8 cellular contexts compared by ENCODE assay signal in the genomic region with DNA sequence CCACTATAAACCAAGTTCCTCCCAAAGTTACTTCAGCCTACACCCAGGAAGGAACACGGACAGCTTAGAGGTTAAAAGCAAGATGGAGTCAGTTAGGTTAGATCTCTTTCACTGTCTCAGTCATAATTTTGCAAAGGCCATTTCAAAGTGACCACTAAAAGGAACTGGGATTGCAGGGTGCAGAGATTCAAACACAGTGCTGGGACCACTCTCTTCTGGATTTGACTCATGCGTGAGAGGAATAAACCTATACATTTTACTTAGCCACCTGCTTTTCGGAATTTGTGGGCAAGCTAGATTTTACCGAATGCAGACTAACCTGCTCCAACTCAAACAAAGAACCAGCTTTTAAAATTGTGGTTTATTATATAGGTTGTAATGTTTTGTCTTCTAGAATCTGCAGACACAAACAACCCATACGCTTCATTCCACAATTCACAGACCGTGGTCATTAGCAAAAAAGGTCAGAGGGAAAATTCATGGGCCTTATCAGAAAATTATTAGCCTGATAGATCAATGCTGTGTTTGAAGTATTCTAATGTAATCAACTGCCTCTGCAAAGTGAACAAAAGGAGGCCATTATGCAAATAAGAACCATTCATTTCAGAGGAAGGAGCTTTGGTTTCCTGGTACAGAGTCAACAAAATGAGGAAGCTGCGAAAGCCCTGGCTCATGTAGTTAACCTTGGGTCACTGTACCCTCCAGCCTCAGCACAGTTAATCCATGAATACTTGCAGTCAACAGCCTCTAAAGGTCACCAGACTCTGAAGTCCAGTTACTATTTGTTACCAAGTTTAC.
DNase-seq lines count a peak whose midpoint lies in the region; ATAC-seq and TF ChIP-seq lines count a peak whose summit lies in the region.

No MANE protein-coding gene starts in this region.

- H3K27me3 ChIP-seq in dorsolateral prefrontal cortex (peaks cover 0 to 3% (median 0%) of the 10 kb centered on the region in 45 donors), WERI-Rb-1 (ENCODE audit: insufficient read depth, low read depth, severe bottlenecking) (no peaks in the 10 kb centered on the region)

- no peak overlapping the region for H3K4me3 ChIP-seq in dorsolateral prefrontal cortex
- H3K4me3 ChIP-seq in WERI-Rb-1 (ENCODE audit: low read depth, low read length), result no peak overlapping the region

- H3K27ac ChIP-seq in dorsolateral prefrontal cortex (no peak overlapping the region), WERI-Rb-1 (no peak overlapping the region)

- intact Hi-C loops in dorsolateral prefrontal cortex (cut with DNase I), result no loop called here

- no peaks in the 10 kb centered on the region for H3K9me3 ChIP-seq in WERI-Rb-1 (ENCODE audit: severe bottlenecking)

- DNase-seq in GM10248 (ENCODE audit: extremely low spot score) (peak; percentile 28), Kasumi-1 (lab: John Stamatoyannopoulos, UW) (peak; percentile 93 to 96), glomerular endothelial cell (ENCODE audit: extremely low read depth, low read depth, low spot score) (peak; percentile 78), dorsolateral prefrontal cortex (no peak), WERI-Rb-1 (no peak)
- no peak for DNase-seq in stimulated activated CD4-positive, alpha-beta T cell treated with anti-CD3 and anti-CD28 coated beads, Interleukin-4, amount 100 ng/mL, for 24 hours
- no peak for DNase-seq in activated CD8-positive, alpha-beta memory T cell treated with anti-CD3 and anti-CD28 coated beads, Interleukin-2, amount 50 U/mL, for 4 hours

- CTCF ChIA-PET in GM10248 (lab: Yijun Ruan, JAX), result no interaction called here

- TF ChIP-seq CTCF in GM10248 (IDR thresholded peaks at IDR 0.05; ENCODE audit: control extremely low read depth, extremely low read depth, low read depth, missing control alignments) (no peak), dorsolateral prefrontal cortex (IDR thresholded peaks at IDR 0.05 in 54 of 56, conservative IDR thresholded peaks at IDR 0.05 in 2 of 56; ENCODE audit: low read depth in 1 of 56, partially characterized antibody in 56 of 56) (no peak), WERI-Rb-1 (IDR thresholded peaks at IDR 0.05; ENCODE audit: low read depth, low read length) (no peak)

- POLR2A ChIA-PET in GM10248 (lab: Yijun Ruan, JAX), result no interaction called here

- no peaks in the 10 kb centered on the region for H3K36me3 ChIP-seq in WERI-Rb-1

- peak; percentile 71 for ATAC-seq in GM21526 (IDR thresholded peaks at IDR 0.05; ENCODE audit: low FRiP score, unreplicated experiment)

Comparison
In these comparisons a context has a peak if more than half of its experiments do, and no peak if none do; other contexts are left out.
1. DNase-seq: peak in GM10248 (single experiment), Kasumi-1 (2 of 2) and glomerular endothelial cell (single experiment); none in dorsolateral prefrontal cortex (0 of 10), stimulated activated CD4-positive, alpha-beta T cell treated with anti-CD3 and anti-CD28 coated beads, Interleukin-4, amount 100 ng/mL, for 24 hours (single experiment), activated CD8-positive, alpha-beta memory T cell treated with anti-CD3 and anti-CD28 coated beads, Interleukin-2, amount 50 U/mL, for 4 hours (single experiment) and WERI-Rb-1 (single experiment).